1 cellular context compared by ENCODE assay signal in the genomic region with DNA sequence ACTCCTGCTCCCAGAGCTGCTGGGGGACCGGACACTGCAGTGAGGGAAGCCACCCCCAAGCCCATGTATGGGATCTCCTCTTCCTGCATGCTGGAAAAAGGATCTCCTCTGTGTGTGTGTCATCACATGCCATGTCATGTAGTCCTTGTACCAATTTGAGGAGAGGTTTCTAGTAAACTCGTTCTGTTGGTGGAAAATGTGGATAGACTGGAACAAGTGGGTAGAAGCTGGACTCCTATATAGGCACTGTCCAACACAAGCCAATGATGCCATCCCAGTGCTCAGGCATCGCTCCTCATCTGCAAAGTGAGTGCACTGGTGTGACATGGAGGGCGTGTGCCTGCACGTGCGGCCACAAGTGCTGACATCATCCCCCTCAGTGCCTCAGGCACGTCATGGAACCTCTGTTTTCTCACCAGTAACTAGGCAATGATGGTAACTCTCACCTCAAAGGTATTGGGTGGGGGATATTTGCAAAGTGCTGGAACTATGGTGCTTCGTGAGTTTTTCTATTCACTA.
A peak's percentile ranks its signal among the peaks of the same experiment; 100 is the strongest.
TF ChIP-seq lines count a peak whose summit lies in the region.

No MANE protein-coding gene starts in this region.

TF ChIP-seq in HEK293, 187 proteins besides CTCF, POLR2A, EP300 and RAD21 (continued from another document):
- peak; percentile 46; the same call in 1 of the 2 replicates for TF ChIP-seq ZBTB17 (tag by site-specific recombination; IDR thresholded peaks at IDR 0.05)
- TF ChIP-seq WT1 (tag by site-specific recombination; IDR thresholded peaks at IDR 0.05): no peak
- peak; percentile 84 for TF ChIP-seq ZBTB21 (tag by site-specific recombination; IDR thresholded peaks at IDR 0.05)
- no peak for TF ChIP-seq ZNF664 (tag by site-specific recombination; IDR thresholded peaks at IDR 0.05)
- no peak for TF ChIP-seq ZNF768 (tag by site-specific recombination; IDR thresholded peaks at IDR 0.05)
- 0 out of 2 replicates have a peak, but pooled peaks have one; percentile 32 for TF ChIP-seq ZNF24 (tag by site-specific recombination; IDR thresholded peaks at IDR 0.05)
- TF ChIP-seq ZNF837 (tag by site-specific recombination; IDR thresholded peaks at IDR 0.05): no peak
